In genomic region chr6:168447741-168448140, GRCh38 we compare ENCODE assay signal across 21 cellular contexts. TPM values are rescaled to one million over a fixed set of nuclear protein-coding genes. Genes with fewer than 3 reads are reported as not detected.
DNase-seq lines count a peak whose midpoint lies in the region; ATAC-seq and TF ChIP-seq lines count a peak whose summit lies in the region.
"Had no signal": no experiment of that assay in that cellular context is flagged by ENCODE, and none has a peak within 500 bp of the region (broad histone marks: within the 10 kb centered on the region; RNA-seq: fewer than 3 reads in every experiment).

No MANE protein-coding gene starts in this region.

- no peak for TF ChIP-seq CTCF in ascending aorta (IDR thresholded peaks at IDR 0.05)
- no peak for TF ChIP-seq CTCF in osteocyte (IDR thresholded peaks at IDR 0.05)

- no peaks in the 10 kb centered on the region for H3K4me1 Mint-ChIP-seq in activated CD8-positive, alpha-beta memory T cell treated with anti-CD3 and anti-CD28 coated beads, Interleukin-2, amount 10 ng/mL, durations not matched to agents 7 days and 5 days
- H3K4me1 Mint-ChIP-seq in osteocyte (ENCODE audit: unreplicated experiment): peaks cover 5% of the 10 kb centered on the region

- peak; percentile 13 for DNase-seq in activated CD8-positive, alpha-beta memory T cell treated with anti-CD3 and anti-CD28 coated beads for 24 hours
- no peak for DNase-seq in activated CD8-positive, alpha-beta memory T cell treated with anti-CD3 and anti-CD28 coated beads, Interleukin-2, amount 10 ng/mL, durations not matched to agents 7 days and 5 days
- DNase-seq in ascending aorta (ENCODE audit: low spot score in 2 of 2): no peak
- DNase-seq in osteocyte (ENCODE audit: extremely low spot score, unreplicated experiment): peak; percentile 15
- DNase-seq in NCI-H2107 treated with DMSO at 0.1 percent for 48 hours (lab: John Stamatoyannopoulos, UW; ENCODE audit: unreplicated experiment): no peak
- DNase-seq: AML-193; CD4-positive, CD25-positive, alpha-beta regulatory T cell; CD8-positive, alpha-beta memory T cell; COR-L47; DMS 273 treated with DMSO at 0.1 percent for 48 hours; DMS53; DND-41; EL; H9; KG1 had no signal

- H3K27me3 ChIP-seq in ascending aorta: no peaks in the 10 kb centered on the region

- no peak overlapping the region for H3K4me3 ChIP-seq in ascending aorta
- H3K4me3 ChIP-seq: A549, GM12878 had no signal

- no peaks in the 10 kb centered on the region for H3K9me3 Mint-ChIP-seq in activated CD8-positive, alpha-beta memory T cell treated with anti-CD3 and anti-CD28 coated beads, Interleukin-2, amount 10 ng/mL, durations not matched to agents 7 days and 5 days (ENCODE audit: low read depth)
- H3K9me3 Mint-ChIP-seq in osteocyte (ENCODE audit: unreplicated experiment): no peaks in the 10 kb centered on the region
- H3K9me3 Mint-ChIP-seq: H9 had no signal

- no peaks in the 10 kb centered on the region for H3K9me3 ChIP-seq in ascending aorta
- H3K9me3 ChIP-seq: A549 had no signal

- H3K4me3 Mint-ChIP-seq in activated CD8-positive, alpha-beta memory T cell treated with anti-CD3 and anti-CD28 coated beads, Interleukin-2, amount 10 ng/mL, durations not matched to agents 7 days and 5 days: no peak overlapping the region
- H3K4me3 Mint-ChIP-seq in osteocyte (ENCODE audit: unreplicated experiment): no peak overlapping the region
- H3K4me3 Mint-ChIP-seq: CD4-positive, CD25-positive, alpha-beta regulatory T cell; CD8-positive, alpha-beta memory T cell; H9 had no signal

- peaks cover 20% of the 10 kb centered on the region for H3K27me3 Mint-ChIP-seq in activated CD8-positive, alpha-beta memory T cell treated with anti-CD3 and anti-CD28 coated beads, Interleukin-2, amount 10 ng/mL, durations not matched to agents 7 days and 5 days
- peaks cover 53% of the 10 kb centered on the region for H3K27me3 Mint-ChIP-seq in osteocyte (ENCODE audit: unreplicated experiment)

- H3K36me3 ChIP-seq in ascending aorta: no peaks in the 10 kb centered on the region

- peaks cover 9 to 31% of the 10 kb centered on the region in 2 donors for H3K4me1 ChIP-seq in ascending aorta
- H3K4me1 ChIP-seq: A549 had no signal

- no peaks in the 10 kb centered on the region for H3K36me3 Mint-ChIP-seq in activated CD8-positive, alpha-beta memory T cell treated with anti-CD3 and anti-CD28 coated beads, Interleukin-2, amount 10 ng/mL, durations not matched to agents 7 days and 5 days
- H3K36me3 Mint-ChIP-seq in osteocyte (ENCODE audit: unreplicated experiment): peaks cover 5% of the 10 kb centered on the region
- H3K36me3 Mint-ChIP-seq: CD4-positive, CD25-positive, alpha-beta regulatory T cell; CD8-positive, alpha-beta memory T cell had no signal

- ATAC-seq in activated CD8-positive, alpha-beta memory T cell treated with anti-CD3 and anti-CD28 coated beads, Interleukin-2, amount 10 ng/mL, durations not matched to agents 7 days and 5 days: no peak
- ATAC-seq in GM18867 (IDR thresholded peaks at IDR 0.05; ENCODE audit: unreplicated experiment) (no peak), HG03342 (IDR thresholded peaks at IDR 0.05; ENCODE audit: unreplicated experiment) (no peak)
- ATAC-seq: A549, GM12878, HepG2 had no signal

- H3K27ac ChIP-seq in ascending aorta: peak overlapping the region; percentile 5 to 94
- H3K27ac ChIP-seq: 22Rv1, A549 had no signal

- CTCF ChIA-PET in activated CD8-positive, alpha-beta memory T cell treated with anti-CD3 and anti-CD28 coated beads, Interleukin-2, amount 10 ng/mL, durations not matched to agents 7 days and 5 days (lab: Charles Lee): no interaction called here

- H3K27ac Mint-ChIP-seq in activated CD8-positive, alpha-beta memory T cell treated with anti-CD3 and anti-CD28 coated beads, Interleukin-2, amount 10 ng/mL, durations not matched to agents 7 days and 5 days: no peak overlapping the region
- no peak overlapping the region for H3K27ac Mint-ChIP-seq in osteocyte (ENCODE audit: unreplicated experiment)
- H3K27ac Mint-ChIP-seq: CD4-positive, CD25-positive, alpha-beta regulatory T cell; H9 had no signal

- intact Hi-C loops in ascending aorta (cut with DNase I): no loop called here

RNA-seq across cellular contexts. Expression of gene SMOC2, which starts 6.8 kb away (rescaled TPM):
- total RNA-seq in activated CD8-positive, alpha-beta memory T cell treated with anti-CD3 and anti-CD28 coated beads, Interleukin-2, amount 10 ng/mL, durations not matched to agents 7 days and 5 days: not detected
- total RNA-seq in ascending aorta (102 TPM), osteocyte (11.5 and 11.6 TPM in 2 replicates)
- total RNA-seq: CD4-positive, CD25-positive, alpha-beta regulatory T cell; CD8-positive, alpha-beta memory T cell; HepG2 had no signal

Comparison
In these comparisons a context has a peak if more than half of its experiments do, and no peak if none do; other contexts are left out.
1. DNase-seq: peak in activated CD8-positive, alpha-beta memory T cell treated with anti-CD3 and anti-CD28 coated beads for 24 hours (single experiment) and osteocyte (single experiment); none in activated CD8-positive, alpha-beta memory T cell treated with anti-CD3 and anti-CD28 coated beads, Interleukin-2, amount 10 ng/mL, durations not matched to agents 7 days and 5 days (single experiment), ascending aorta (0 of 2) and NCI-H2107 treated with DMSO at 0.1 percent for 48 hours (single experiment).
2. RNA of gene SMOC2, which starts 6.8 kb away (total RNA-seq): 102 TPM in ascending aorta (single experiment) and 11.5 to 11.6 TPM in osteocyte; not detected in activated CD8-positive, alpha-beta memory T cell treated with anti-CD3 and anti-CD28 coated beads, Interleukin-2, amount 10 ng/mL, durations not matched to agents 7 days and 5 days; every median in the first group is over 10 times any median in the second.